ENCODE assay signal across 1 cellular context in the genomic region with DNA sequence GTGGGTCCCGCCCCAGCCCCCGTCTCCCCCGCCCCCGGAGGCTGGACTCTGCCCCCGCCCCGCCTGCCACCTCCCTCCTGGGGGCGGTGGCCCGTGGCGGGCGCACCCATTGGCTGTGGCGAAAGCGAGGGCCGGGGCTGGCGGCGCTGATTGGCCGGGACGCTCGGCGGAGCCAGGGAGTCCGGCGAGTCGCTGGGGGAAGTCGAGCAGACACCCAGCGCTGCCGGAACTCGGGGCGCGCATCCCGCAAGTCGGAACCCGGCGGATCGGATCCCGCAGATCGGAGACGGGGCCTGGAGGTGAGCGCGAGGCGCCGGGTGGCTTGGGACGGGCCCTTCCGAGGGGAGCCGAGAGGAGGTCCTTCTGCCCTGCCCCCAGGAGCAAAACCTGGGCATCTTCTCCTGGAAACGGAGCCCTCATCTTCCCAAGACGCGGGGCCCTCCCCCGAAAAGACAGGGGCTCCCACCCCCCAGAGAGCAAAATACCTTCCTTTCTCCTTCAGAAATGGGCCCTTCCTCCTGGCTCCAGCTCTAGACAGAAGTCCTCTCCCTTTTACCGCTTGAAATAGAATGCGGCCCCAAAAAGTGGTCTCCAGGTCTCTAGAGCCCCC.
TF ChIP-seq lines count a peak whose summit lies in the region.

A gene (plus strand): TSS at position 205 of the 610 bp plus-strand sequence. CDS start 61,123 bp downstream, outside the sequence.

TF ChIP-seq in HepG2, 621 proteins besides CTCF, POLR2A, EP300 and RAD21 (continued from another document and continues in another):
- TF ChIP-seq CBX2 (IDR thresholded peaks at IDR 0.05; ENCODE audit: low read depth, low read length) (no peak), CBX2 (CRISPR knock-in tag; IDR thresholded peaks at IDR 0.05; ENCODE audit: low read depth) (no peak), ZNF20 (CRISPR knock-in tag; IDR thresholded peaks at IDR 0.05) (no peak), ATM (IDR thresholded peaks at IDR 0.05; ENCODE audit: borderline replicate concordance) (no peak), TOE1 (CRISPR knock-in tag; IDR thresholded peaks at IDR 0.05) (0 out of 2 replicates have a peak, but pooled peaks have one; percentile 47), LCORL (IDR thresholded peaks at IDR 0.05) (no peak), LCORL (CRISPR knock-in tag; IDR thresholded peaks at IDR 0.05) (no peak; the same call in 1 of the 2 replicates), HNRNPK (IDR thresholded peaks at IDR 0.05; ENCODE audit: low read depth, low read length, poor library complexity, severe bottlenecking) (no peak), NR2F6 (IDR thresholded peaks at IDR 0.05) (no peak), NR2F6 (CRISPR knock-in tag; IDR thresholded peaks at IDR 0.05) (peak; percentile 46; the same call in 1 of the 2 replicates), YEATS2 (CRISPR knock-in tag; IDR thresholded peaks at IDR 0.05; ENCODE audit: borderline replicate concordance) (no peak), ZSCAN21 (CRISPR knock-in tag; IDR thresholded peaks at IDR 0.05; ENCODE audit: borderline replicate concordance) (peak; percentile 55; the same call in 1 of the 2 replicates), ZNF737 (CRISPR knock-in tag; IDR thresholded peaks at IDR 0.05; ENCODE audit: borderline replicate concordance) (0 out of 2 replicates have a peak, but pooled peaks have one; percentile 24), FOSL1 (CRISPR knock-in tag; IDR thresholded peaks at IDR 0.05; ENCODE audit: borderline replicate concordance) (no peak), ZIK1 (CRISPR knock-in tag; IDR thresholded peaks at IDR 0.05; ENCODE audit: borderline replicate concordance, low read depth) (no peak), KLF16 (CRISPR knock-in tag; IDR thresholded peaks at IDR 0.05) (peak in 1 of 2 experiments; percentile 75; a peak in 1 of 4 replicates), SRY (CRISPR knock-in tag; IDR thresholded peaks at IDR 0.05) (peak; percentile 47; the same call in 1 of the 2 replicates), ZNF780A (CRISPR knock-in tag; IDR thresholded peaks at IDR 0.05) (no peak), ZSCAN30 (CRISPR knock-in tag; IDR thresholded peaks at IDR 0.05) (no peak), GFI1 (CRISPR knock-in tag; IDR thresholded peaks at IDR 0.05; ENCODE audit: borderline replicate concordance) (0 out of 2 replicates have a peak, but pooled peaks have one; percentile 16), POLR2G (IDR thresholded peaks at IDR 0.05; ENCODE audit: low read depth, low read length) (peak; percentile 91), EEA1 (CRISPR knock-in tag; IDR thresholded peaks at IDR 0.05; ENCODE audit: borderline replicate concordance) (no peak), ZNF232 (CRISPR knock-in tag; IDR thresholded peaks at IDR 0.05; ENCODE audit: borderline replicate concordance) (peak; percentile 94), ZNF530 (CRISPR knock-in tag; IDR thresholded peaks at IDR 0.05; ENCODE audit: low read depth) (no peak), ZNF24 (IDR thresholded peaks at IDR 0.05) (no peak), ZNF546 (CRISPR knock-in tag; conservative IDR thresholded peaks at IDR 0.05) (0 out of 2 replicates have a peak, but pooled peaks have one; percentile 51), SNAPC2 (CRISPR knock-in tag; IDR thresholded peaks at IDR 0.05) (no peak), ZNF572 (CRISPR knock-in tag; IDR thresholded peaks at IDR 0.05) (no peak), RFX5 (IDR thresholded peaks at IDR 0.05; ENCODE audit: low read depth, low read length) (peak; percentile 90), PLRG1 (conservative IDR thresholded peaks at IDR 0.05) (no peak), ZBTB21 (CRISPR knock-in tag; IDR thresholded peaks at IDR 0.05) (no peak), ELF3 (CRISPR knock-in tag; IDR thresholded peaks at IDR 0.05) (peak; percentile 60; the same call in 1 of the 2 replicates), SMYD3 (CRISPR knock-in tag; IDR thresholded peaks at IDR 0.05) (no peak), YY1 (IDR thresholded peaks at IDR 0.05; ENCODE audit: insufficient read depth, insufficient replicate concordance, low read depth, low read length) (peak; percentile 41), SMC3 (IDR thresholded peaks at IDR 0.05; ENCODE audit: low read length) (no peak), ZNF292 (CRISPR knock-in tag; IDR thresholded peaks at IDR 0.05; ENCODE audit: borderline replicate concordance, low read depth) (no peak), NFKBIZ (CRISPR knock-in tag; IDR thresholded peaks at IDR 0.05) (peak; percentile 71; the same call in 1 of the 2 replicates), HNF4G (IDR thresholded peaks at IDR 0.05; ENCODE audit: borderline replicate concordance, low read depth, low read length) (peak; percentile 86), HNF4G (CRISPR knock-in tag; IDR thresholded peaks at IDR 0.05; ENCODE audit: borderline replicate concordance, low read depth) (peak; percentile 81; the same call in 1 of the 2 replicates), TAF1 (CRISPR knock-in tag; IDR thresholded peaks at IDR 0.05) (peak; percentile 92), IKZF4 (CRISPR knock-in tag; IDR thresholded peaks at IDR 0.05; ENCODE audit: borderline replicate concordance, low read depth, not compliant biosample characterization) (no peak)
- TF ChIP-seq, protein P1, sequence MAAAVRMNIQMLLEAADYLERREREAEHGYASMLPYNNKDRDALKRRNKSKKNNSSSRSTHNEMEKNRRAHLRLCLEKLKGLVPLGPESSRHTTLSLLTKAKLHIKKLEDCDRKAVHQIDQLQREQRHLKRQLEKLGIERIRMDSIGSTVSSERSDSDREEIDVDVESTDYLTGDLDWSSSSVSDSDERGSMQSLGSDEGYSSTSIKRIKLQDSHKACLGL (CRISPR knock-in tag; IDR thresholded peaks at IDR 0.05): peak; percentile 77; the same call in 1 of the 2 replicates
- TF ChIP-seq, protein P2, sequence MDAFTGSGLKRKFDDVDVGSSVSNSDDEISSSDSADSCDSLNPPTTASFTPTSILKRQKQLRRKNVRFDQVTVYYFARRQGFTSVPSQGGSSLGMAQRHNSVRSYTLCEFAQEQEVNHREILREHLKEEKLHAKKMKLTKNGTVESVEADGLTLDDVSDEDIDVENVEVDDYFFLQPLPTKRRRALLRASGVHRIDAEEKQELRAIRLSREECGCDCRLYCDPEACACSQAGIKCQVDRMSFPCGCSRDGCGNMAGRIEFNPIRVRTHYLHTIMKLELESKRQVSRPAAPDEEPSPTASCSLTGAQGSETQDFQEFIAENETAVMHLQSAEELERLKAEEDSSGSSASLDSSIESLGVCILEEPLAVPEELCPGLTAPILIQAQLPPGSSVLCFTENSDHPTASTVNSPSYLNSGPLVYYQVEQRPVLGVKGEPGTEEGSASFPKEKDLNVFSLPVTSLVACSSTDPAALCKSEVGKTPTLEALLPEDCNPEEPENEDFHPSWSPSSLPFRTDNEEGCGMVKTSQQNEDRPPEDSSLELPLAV (CRISPR knock-in tag; conservative IDR thresholded peaks at IDR 0.05; ENCODE audit: low read depth): no peak
- TF ChIP-seq, protein P3, sequence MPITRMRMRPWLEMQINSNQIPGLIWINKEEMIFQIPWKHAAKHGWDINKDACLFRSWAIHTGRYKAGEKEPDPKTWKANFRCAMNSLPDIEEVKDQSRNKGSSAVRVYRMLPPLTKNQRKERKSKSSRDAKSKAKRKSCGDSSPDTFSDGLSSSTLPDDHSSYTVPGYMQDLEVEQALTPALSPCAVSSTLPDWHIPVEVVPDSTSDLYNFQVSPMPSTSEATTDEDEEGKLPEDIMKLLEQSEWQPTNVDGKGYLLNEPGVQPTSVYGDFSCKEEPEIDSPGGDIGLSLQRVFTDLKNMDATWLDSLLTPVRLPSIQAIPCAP (CRISPR knock-in tag; IDR thresholded peaks at IDR 0.05; ENCODE audit: low read depth): no peak
- TF ChIP-seq, protein P4, sequence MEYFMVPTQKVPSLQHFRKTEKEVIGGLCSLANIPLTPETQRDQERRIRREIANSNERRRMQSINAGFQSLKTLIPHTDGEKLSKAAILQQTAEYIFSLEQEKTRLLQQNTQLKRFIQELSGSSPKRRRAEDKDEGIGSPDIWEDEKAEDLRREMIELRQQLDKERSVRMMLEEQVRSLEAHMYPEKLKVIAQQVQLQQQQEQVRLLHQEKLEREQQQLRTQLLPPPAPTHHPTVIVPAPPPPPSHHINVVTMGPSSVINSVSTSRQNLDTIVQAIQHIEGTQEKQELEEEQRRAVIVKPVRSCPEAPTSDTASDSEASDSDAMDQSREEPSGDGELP (IDR thresholded peaks at IDR 0.05; ENCODE audit: borderline replicate concordance, low read depth): no peak
- TF ChIP-seq, protein P5, sequence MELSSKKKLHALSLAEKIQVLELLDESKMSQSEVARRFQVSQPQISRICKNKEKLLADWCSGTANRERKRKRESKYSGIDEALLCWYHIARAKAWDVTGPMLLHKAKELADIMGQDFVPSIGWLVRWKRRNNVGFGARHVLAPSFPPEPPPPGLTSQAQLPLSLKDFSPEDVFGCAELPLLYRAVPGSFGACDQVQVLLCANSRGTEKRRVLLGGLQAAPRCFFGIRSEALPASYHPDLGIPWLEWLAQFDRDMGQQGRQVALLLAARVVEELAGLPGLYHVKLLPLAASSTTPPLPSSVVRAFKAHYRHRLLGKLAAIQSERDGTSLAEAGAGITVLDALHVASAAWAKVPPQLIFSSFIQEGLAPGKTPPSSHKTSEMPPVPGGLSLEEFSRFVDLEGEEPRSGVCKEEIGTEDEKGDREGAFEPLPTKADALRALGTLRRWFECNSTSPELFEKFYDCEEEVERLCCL (CRISPR knock-in tag; IDR thresholded peaks at IDR 0.05; ENCODE audit: borderline replicate concordance): no peak
- TF ChIP-seq, protein P6, sequence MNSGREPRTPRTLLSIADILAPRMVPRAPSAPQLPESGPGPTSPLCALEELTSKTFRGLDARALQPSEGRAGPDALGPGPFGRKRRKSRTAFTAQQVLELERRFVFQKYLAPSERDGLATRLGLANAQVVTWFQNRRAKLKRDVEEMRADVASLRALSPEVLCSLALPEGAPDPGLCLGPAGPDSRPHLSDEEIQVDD (CRISPR knock-in tag; IDR thresholded peaks at IDR 0.05; ENCODE audit: borderline replicate concordance): no peak
- TF ChIP-seq, protein P7, sequence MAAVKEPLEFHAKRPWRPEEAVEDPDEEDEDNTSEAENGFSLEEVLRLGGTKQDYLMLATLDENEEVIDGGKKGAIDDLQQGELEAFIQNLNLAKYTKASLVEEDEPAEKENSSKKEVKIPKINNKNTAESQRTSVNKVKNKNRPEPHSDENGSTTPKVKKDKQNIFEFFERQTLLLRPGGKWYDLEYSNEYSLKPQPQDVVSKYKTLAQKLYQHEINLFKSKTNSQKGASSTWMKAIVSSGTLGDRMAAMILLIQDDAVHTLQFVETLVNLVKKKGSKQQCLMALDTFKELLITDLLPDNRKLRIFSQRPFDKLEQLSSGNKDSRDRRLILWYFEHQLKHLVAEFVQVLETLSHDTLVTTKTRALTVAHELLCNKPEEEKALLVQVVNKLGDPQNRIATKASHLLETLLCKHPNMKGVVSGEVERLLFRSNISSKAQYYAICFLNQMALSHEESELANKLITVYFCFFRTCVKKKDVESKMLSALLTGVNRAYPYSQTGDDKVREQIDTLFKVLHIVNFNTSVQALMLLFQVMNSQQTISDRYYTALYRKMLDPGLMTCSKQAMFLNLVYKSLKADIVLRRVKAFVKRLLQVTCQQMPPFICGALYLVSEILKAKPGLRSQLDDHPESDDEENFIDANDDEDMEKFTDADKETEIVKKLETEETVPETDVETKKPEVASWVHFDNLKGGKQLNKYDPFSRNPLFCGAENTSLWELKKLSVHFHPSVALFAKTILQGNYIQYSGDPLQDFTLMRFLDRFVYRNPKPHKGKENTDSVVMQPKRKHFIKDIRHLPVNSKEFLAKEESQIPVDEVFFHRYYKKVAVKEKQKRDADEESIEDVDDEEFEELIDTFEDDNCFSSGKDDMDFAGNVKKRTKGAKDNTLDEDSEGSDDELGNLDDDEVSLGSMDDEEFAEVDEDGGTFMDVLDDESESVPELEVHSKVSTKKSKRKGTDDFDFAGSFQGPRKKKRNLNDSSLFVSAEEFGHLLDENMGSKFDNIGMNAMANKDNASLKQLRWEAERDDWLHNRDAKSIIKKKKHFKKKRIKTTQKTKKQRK (IDR thresholded peaks at IDR 0.05; ENCODE audit: low read length): no peak
- TF ChIP-seq, protein P8, sequence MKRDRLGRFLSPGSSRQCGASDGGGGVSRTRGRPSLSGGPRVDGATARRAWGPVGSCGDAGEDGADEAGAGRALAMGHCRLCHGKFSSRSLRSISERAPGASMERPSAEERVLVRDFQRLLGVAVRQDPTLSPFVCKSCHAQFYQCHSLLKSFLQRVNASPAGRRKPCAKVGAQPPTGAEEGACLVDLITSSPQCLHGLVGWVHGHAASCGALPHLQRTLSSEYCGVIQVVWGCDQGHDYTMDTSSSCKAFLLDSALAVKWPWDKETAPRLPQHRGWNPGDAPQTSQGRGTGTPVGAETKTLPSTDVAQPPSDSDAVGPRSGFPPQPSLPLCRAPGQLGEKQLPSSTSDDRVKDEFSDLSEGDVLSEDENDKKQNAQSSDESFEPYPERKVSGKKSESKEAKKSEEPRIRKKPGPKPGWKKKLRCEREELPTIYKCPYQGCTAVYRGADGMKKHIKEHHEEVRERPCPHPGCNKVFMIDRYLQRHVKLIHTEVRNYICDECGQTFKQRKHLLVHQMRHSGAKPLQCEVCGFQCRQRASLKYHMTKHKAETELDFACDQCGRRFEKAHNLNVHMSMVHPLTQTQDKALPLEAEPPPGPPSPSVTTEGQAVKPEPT (CRISPR knock-in tag; IDR thresholded peaks at IDR 0.05; ENCODE audit: low read depth): no peak
- TF ChIP-seq, protein P9, sequence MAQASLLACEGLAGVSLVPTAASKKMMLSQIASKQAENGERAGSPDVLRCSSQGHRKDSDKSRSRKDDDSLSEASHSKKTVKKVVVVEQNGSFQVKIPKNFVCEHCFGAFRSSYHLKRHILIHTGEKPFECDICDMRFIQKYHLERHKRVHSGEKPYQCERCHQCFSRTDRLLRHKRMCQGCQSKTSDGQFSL (CRISPR knock-in tag; IDR thresholded peaks at IDR 0.05): 0 out of 2 replicates have a peak, but pooled peaks have one; percentile 37
- TF ChIP-seq, protein P10, sequence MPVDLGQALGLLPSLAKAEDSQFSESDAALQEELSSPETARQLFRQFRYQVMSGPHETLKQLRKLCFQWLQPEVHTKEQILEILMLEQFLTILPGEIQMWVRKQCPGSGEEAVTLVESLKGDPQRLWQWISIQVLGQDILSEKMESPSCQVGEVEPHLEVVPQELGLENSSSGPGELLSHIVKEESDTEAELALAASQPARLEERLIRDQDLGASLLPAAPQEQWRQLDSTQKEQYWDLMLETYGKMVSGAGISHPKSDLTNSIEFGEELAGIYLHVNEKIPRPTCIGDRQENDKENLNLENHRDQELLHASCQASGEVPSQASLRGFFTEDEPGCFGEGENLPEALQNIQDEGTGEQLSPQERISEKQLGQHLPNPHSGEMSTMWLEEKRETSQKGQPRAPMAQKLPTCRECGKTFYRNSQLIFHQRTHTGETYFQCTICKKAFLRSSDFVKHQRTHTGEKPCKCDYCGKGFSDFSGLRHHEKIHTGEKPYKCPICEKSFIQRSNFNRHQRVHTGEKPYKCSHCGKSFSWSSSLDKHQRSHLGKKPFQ (CRISPR knock-in tag; IDR thresholded peaks at IDR 0.05; ENCODE audit: insufficient replicate concordance): no peak
- TF ChIP-seq, protein P11, sequence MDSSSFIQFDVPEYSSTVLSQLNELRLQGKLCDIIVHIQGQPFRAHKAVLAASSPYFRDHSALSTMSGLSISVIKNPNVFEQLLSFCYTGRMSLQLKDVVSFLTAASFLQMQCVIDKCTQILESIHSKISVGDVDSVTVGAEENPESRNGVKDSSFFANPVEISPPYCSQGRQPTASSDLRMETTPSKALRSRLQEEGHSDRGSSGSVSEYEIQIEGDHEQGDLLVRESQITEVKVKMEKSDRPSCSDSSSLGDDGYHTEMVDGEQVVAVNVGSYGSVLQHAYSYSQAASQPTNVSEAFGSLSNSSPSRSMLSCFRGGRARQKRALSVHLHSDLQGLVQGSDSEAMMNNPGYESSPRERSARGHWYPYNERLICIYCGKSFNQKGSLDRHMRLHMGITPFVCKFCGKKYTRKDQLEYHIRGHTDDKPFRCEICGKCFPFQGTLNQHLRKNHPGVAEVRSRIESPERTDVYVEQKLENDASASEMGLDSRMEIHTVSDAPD (CRISPR knock-in tag; IDR thresholded peaks at IDR 0.05): no peak
